Comparison of ENCODE assay signal across 33 cellular contexts in genomic region chr7:143507534-143507933, GRCh38. TPM values are rescaled to one million over a fixed set of nuclear protein-coding genes. Genes with fewer than 3 reads are reported as not detected.
"Had no signal": no experiment of that assay in that cellular context is flagged by ENCODE, and none has a peak within 500 bp of the region (broad histone marks: within the 10 kb centered on the region; RNA-seq: fewer than 3 reads in every experiment).

No MANE protein-coding gene starts in this region.

- H3K4me3 ChIP-seq: adrenal gland, MG63, SJCRH30, SK-N-MC had no signal

- H3K9me3 Mint-ChIP-seq: activated naive CD4-positive, alpha-beta T cell treated with anti-CD3 and anti-CD28 coated beads, Interleukin-2, amount 50 U/mL, for 24 hours; activated T-cell treated with anti-CD3 and anti-CD28 coated beads, Interleukin-2, amount 50 U/mL, for 4 hours; activated T-helper 2 cell treated with anti-CD3 and anti-CD28 coated beads, Interferon-gamma antibody, Interleukin-2, Interleukin-4, amounts not matched to agents 10 μg/mL and 5 μg/mL and 100 μg/mL, durations not matched to agents 14 hours and 24 hours and 36 hours; brain; central memory CD8-positive, alpha-beta T cell had no signal

- H3K27ac ChIP-seq: adrenal gland, SJCRH30, SK-N-MC, WERI-Rb-1 had no signal

- H3K36me3 ChIP-seq: adrenal gland, MG63, SJCRH30, WERI-Rb-1 had no signal

- H3K27me3 Mint-ChIP-seq: activated CD4-positive, alpha-beta T cell treated with anti-CD3 and anti-CD28 coated beads, Interleukin-2, amount 10 ng/mL, durations not matched to agents 7 days and 5 days; activated naive CD4-positive, alpha-beta T cell treated with anti-CD3 and anti-CD28 coated beads, Interleukin-2, amount 50 U/mL, for 24 hours; brain; central memory CD8-positive, alpha-beta T cell had no signal

- H3K27me3 ChIP-seq: adrenal gland, MG63, SJCRH30 had no signal

- H3K4me1 ChIP-seq: adrenal gland had no signal

- H3K27ac Mint-ChIP-seq: activated CD4-positive, alpha-beta T cell treated with anti-CD3 and anti-CD28 coated beads, Interleukin-2, amount 10 ng/mL, durations not matched to agents 7 days and 5 days; activated naive CD4-positive, alpha-beta T cell treated with anti-CD3 and anti-CD28 coated beads, Interleukin-2, amount 50 U/mL, for 24 hours; activated T-helper 2 cell treated with anti-CD3 and anti-CD28 coated beads, Interferon-gamma antibody, Interleukin-2, Interleukin-4, amounts not matched to agents 10 μg/mL and 5 μg/mL and 100 μg/mL, durations not matched to agents 14 hours and 24 hours and 36 hours; brain had no signal

- H3K4me1 Mint-ChIP-seq: activated CD4-positive, alpha-beta T cell treated with anti-CD3 and anti-CD28 coated beads, Interleukin-2, amount 10 ng/mL, durations not matched to agents 7 days and 5 days; activated naive CD4-positive, alpha-beta T cell treated with anti-CD3 and anti-CD28 coated beads, Interleukin-2, amount 50 U/mL, for 24 hours; brain; central memory CD8-positive, alpha-beta T cell had no signal

- H3K9me3 ChIP-seq: adrenal gland, MG63, SJCRH30 had no signal

- H3K4me3 Mint-ChIP-seq: activated CD4-positive, alpha-beta T cell treated with anti-CD3 and anti-CD28 coated beads, Interleukin-2, amount 10 ng/mL, durations not matched to agents 7 days and 5 days; activated naive CD4-positive, alpha-beta T cell treated with anti-CD3 and anti-CD28 coated beads, Interleukin-2, amount 50 U/mL, for 24 hours; activated T-cell treated with anti-CD3 and anti-CD28 coated beads, Interleukin-2, amount 50 U/mL, for 4 hours; brain; central memory CD8-positive, alpha-beta T cell had no signal

- ATAC-seq: activated T-cell treated with anti-CD3 and anti-CD28 coated beads, Interleukin-2, amount 50 U/mL, for 4 hours; Panc1 had no signal

- DNase-seq: activated CD4-positive, alpha-beta T cell treated with anti-CD3 and anti-CD28 coated beads for 1 hour; activated CD4-positive, alpha-beta T cell treated with anti-CD3 and anti-CD28 coated beads, Interleukin-2, amount 10 ng/mL, durations not matched to agents 7 days and 5 days; activated CD4-positive, alpha-beta T cell treated with anti-CD3 and anti-CD28 coated beads, Interleukin-2, amount 50 U/mL, for 48 hours; activated CD4-positive, CD25-positive, alpha-beta regulatory T cell; activated CD8-positive, alpha-beta memory T cell treated with anti-CD3 and anti-CD28 coated beads, Interleukin-2, amount 50 U/mL, for 4 hours; activated gamma-delta T cell; activated T-cell treated with anti-CD3 and anti-CD28 coated beads for 4 hours; activated T-cell treated with anti-CD3 and anti-CD28 coated beads, Interleukin-2, amount 50 U/mL, for 4 hours; adrenal gland; Karpas-422; KBM-7; MG63; NCI-H1048; NCI-H1436 treated with DMSO at 0.1 percent for 48 hours; NCI-H1694 treated with DMSO at 0.1 percent for 48 hours; NCI-H2029; NCI-H345; NCI-H524 treated with DMSO at 0.1 percent for 48 hours; SHP77; SJCRH30; T1000; WERI-Rb-1 had no signal

- H3K36me3 Mint-ChIP-seq: brain had no signal

RNA-seq across cellular contexts. Expression of gene TAS2R41, which starts 29.9 kb away (rescaled TPM):
- total RNA-seq: activated T-cell treated with anti-CD3 and anti-CD28 coated beads, Interleukin-2, amount 50 U/mL, for 4 hours; activated T-helper 2 cell treated with anti-CD3 and anti-CD28 coated beads, Interferon-gamma antibody, Interleukin-2, Interleukin-4, amounts not matched to agents 10 μg/mL and 5 μg/mL and 100 μg/mL, durations not matched to agents 14 hours and 24 hours and 36 hours; chondrocyte; NCI-H460; RPMI7951; SJCRH30; T-helper 1 cell treated with Interleukin-12 subunit alpha and Interleukin-12 subunit beta and Interleukin-4 antibody, amounts not matched to agents 30 ng/mL and 1 ng/mL, for 36 hours; T-helper 2 cell treated with Interferon-gamma antibody and Interleukin-4, amounts not matched to agents 100 ng/mL and 5 ng/mL, for 36 hours had no signal
- polyA plus RNA-seq: adrenal gland had no signal
